19 cellular contexts compared by ENCODE assay signal in genomic region chr10:21749788-21750187, GRCh38.
DNase-seq lines count a peak whose midpoint lies in the region; ATAC-seq, FAIRE-seq and TF ChIP-seq lines count a peak whose summit lies in the region.
"Had no signal": no experiment of that assay in that cellular context is flagged by ENCODE, and none has a peak within 500 bp of the region (broad histone marks: within the 10 kb centered on the region; RNA-seq: fewer than 3 reads in every experiment).

No MANE protein-coding gene starts in this region.

- H3K9me2 ChIP-seq in HCT116 (ENCODE audit: insufficient read depth) (no peaks in the 10 kb centered on the region), PC-9 (ENCODE audit: insufficient read depth) (no peaks in the 10 kb centered on the region)

- peaks cover 30 to 46% of the 10 kb centered on the region in 2 experiments for H3K4me1 ChIP-seq in HCT116 (ENCODE audit: control insufficient read depth in 1 of 2, insufficient read depth in 2 of 2, low read length in 2 of 2)
- H3K4me1 ChIP-seq in astrocyte (ENCODE audit: insufficient read depth, low read length): no peaks in the 10 kb centered on the region
- no peaks in the 10 kb centered on the region for H3K4me1 ChIP-seq in PC-9 (replicated peaks; ENCODE audit: insufficient read depth)
- H3K4me1 ChIP-seq in left lung: no peaks in the 10 kb centered on the region
- H3K4me1 ChIP-seq: SJCRH30 had no signal

- H3K36me3 ChIP-seq in HCT116 (ENCODE audit: control insufficient read depth in 1 of 2, insufficient read depth in 2 of 2, low read length in 2 of 2): peaks cover 0 to 2% of the 10 kb centered on the region in 2 experiments; a peak in 1 of 4 replicates
- H3K36me3 ChIP-seq in astrocyte (ENCODE audit: insufficient read depth, low read length): no peaks in the 10 kb centered on the region
- no peaks in the 10 kb centered on the region; the same call in 1 of the 2 replicates for H3K36me3 ChIP-seq in PC-9 (ENCODE audit: low read depth)
- H3K36me3 ChIP-seq in left lung: peaks cover 0 to 15% of the 10 kb centered on the region in 2 donors
- H3K36me3 ChIP-seq: SJCRH30 had no signal

- FAIRE-seq in astrocyte (lab: Jason Lieb, UNC): no peak
- FAIRE-seq: G401.6 had no signal

- H3K4me1 Mint-ChIP-seq in activated CD4-positive, alpha-beta T cell treated with anti-CD3 and anti-CD28 coated beads for 36 hours: peaks cover 24% of the 10 kb centered on the region
- H3K4me1 Mint-ChIP-seq in astrocyte (ENCODE audit: low read depth, unreplicated experiment) (peaks cover 13% of the 10 kb centered on the region), mesothelial cell of epicardium (peaks cover 58% of the 10 kb centered on the region), osteocyte (ENCODE audit: unreplicated experiment) (no peaks in the 10 kb centered on the region)

- CTCF ChIA-PET in activated CD4-positive, alpha-beta T cell treated with anti-CD3 and anti-CD28 coated beads for 36 hours (lab: Charles Lee): no interaction called here
- CTCF ChIA-PET in HCT116 (lab: Charles Lee): no interaction called here
- CTCF ChIA-PET in PC-9 (lab: Charles Lee): no interaction called here

- H3K27me3 ChIP-seq in HCT116 (ENCODE audit: insufficient read depth, low read length) (no peaks in the 10 kb centered on the region), astrocyte (ENCODE audit: insufficient read depth, low read length) (no peaks in the 10 kb centered on the region), PC-9 (ENCODE audit: insufficient read depth, low read depth) (no peaks in the 10 kb centered on the region), left lung (no peaks in the 10 kb centered on the region)
- H3K27me3 ChIP-seq: SJCRH30 had no signal

- no peak for TF ChIP-seq RAD21 in HCT116 (IDR thresholded peaks at IDR 0.05; ENCODE audit: low read depth)

- TF ChIP-seq CTCF in HCT116 (IDR thresholded peaks at IDR 0.05 in 2 of 3, conservative IDR thresholded peaks at IDR 0.05 in 1 of 3; ENCODE audit: borderline replicate concordance in 1 of 3, insufficient read depth in 1 of 3, low read depth in 2 of 3, low read length in 2 of 3) (no peak), astrocyte (IDR thresholded peaks at IDR 0.05; ENCODE audit: insufficient read depth, low read depth, low read length) (no peak), mesothelial cell of epicardium (IDR thresholded peaks at IDR 0.05; ENCODE audit: unreplicated experiment) (no peak), PC-9 (conservative IDR thresholded peaks at IDR 0.05) (no peak), left lung (IDR thresholded peaks at IDR 0.05) (no peak), osteocyte (IDR thresholded peaks at IDR 0.05) (no peak)

- H3K9me3 ChIP-seq in HCT116 (ENCODE audit: control insufficient read depth in 1 of 2, insufficient read depth in 1 of 2, low read depth in 1 of 2, low read length in 2 of 2): no peaks in the 10 kb centered on the region
- H3K9me3 ChIP-seq in astrocyte (ENCODE audit: insufficient read depth, low read depth, low read length): no peaks in the 10 kb centered on the region
- no peaks in the 10 kb centered on the region for H3K9me3 ChIP-seq in PC-9 (ENCODE audit: insufficient read depth, low read depth)
- no peaks in the 10 kb centered on the region for H3K9me3 ChIP-seq in left lung
- H3K9me3 ChIP-seq: SJCRH30 had no signal

- no peaks in the 10 kb centered on the region for H4K20me1 ChIP-seq in HCT116 (ENCODE audit: insufficient read depth)
- peaks cover 11% of the 10 kb centered on the region for H4K20me1 ChIP-seq in astrocyte (ENCODE audit: insufficient read depth, low read length)
- H4K20me1 ChIP-seq in PC-9 (ENCODE audit: insufficient read depth): no peaks in the 10 kb centered on the region

- peaks cover 17% of the 10 kb centered on the region for H3K36me3 Mint-ChIP-seq in activated CD4-positive, alpha-beta T cell treated with anti-CD3 and anti-CD28 coated beads for 36 hours (ENCODE audit: low read depth)
- peaks cover 32% of the 10 kb centered on the region for H3K36me3 Mint-ChIP-seq in astrocyte (ENCODE audit: low read depth, unreplicated experiment)
- H3K36me3 Mint-ChIP-seq in mesothelial cell of epicardium: peaks cover 14% of the 10 kb centered on the region
- peaks cover 16% of the 10 kb centered on the region for H3K36me3 Mint-ChIP-seq in osteocyte (ENCODE audit: unreplicated experiment)

- H3K27me3 Mint-ChIP-seq in activated CD4-positive, alpha-beta T cell treated with anti-CD3 and anti-CD28 coated beads for 36 hours: no peaks in the 10 kb centered on the region
- H3K27me3 Mint-ChIP-seq in astrocyte (ENCODE audit: low read depth, unreplicated experiment): no peaks in the 10 kb centered on the region
- no peaks in the 10 kb centered on the region for H3K27me3 Mint-ChIP-seq in mesothelial cell of epicardium (ENCODE audit: low read depth)
- H3K27me3 Mint-ChIP-seq in osteocyte (ENCODE audit: unreplicated experiment): no peaks in the 10 kb centered on the region

- H3K4me3 Mint-ChIP-seq in activated CD4-positive, alpha-beta T cell treated with anti-CD3 and anti-CD28 coated beads for 36 hours: no peak overlapping the region
- H3K4me3 Mint-ChIP-seq in astrocyte (ENCODE audit: unreplicated experiment) (no peak overlapping the region), mesothelial cell of epicardium (no peak overlapping the region), osteocyte (ENCODE audit: unreplicated experiment) (no peak overlapping the region)

- RAD21 ChIA-PET in HCT116 (lab: Charles Lee; ENCODE audit: low non-redundant PET in 1 of 2, low total read pairs in 2 of 2, uncharacterized antibody in 2 of 2, unreplicated experiment in 2 of 2): no interaction called here

- no peak overlapping the region for H3K27ac ChIP-seq in HCT116 (ENCODE audit: low read depth, low read length)
- no peak overlapping the region for H3K27ac ChIP-seq in astrocyte (ENCODE audit: low read depth, low read length)
- no peak overlapping the region for H3K27ac ChIP-seq in PC-9
- H3K27ac ChIP-seq in left lung: no peak overlapping the region
- H3K27ac ChIP-seq: 22Rv1, C4-2B, KMS-11, SJCRH30 had no signal

- 0 out of 2 replicates have a peak overlapping the region, but pooled peaks have one; percentile 74 for H3K4me2 ChIP-seq in HCT116 (ENCODE audit: low read length)
- H3K4me2 ChIP-seq in astrocyte (ENCODE audit: low read length): no peak overlapping the region
- H3K4me2 ChIP-seq in PC-9: no peak overlapping the region
- H3K4me2 ChIP-seq: KMS-11 had no signal

- no peak overlapping the region for H3K27ac Mint-ChIP-seq in activated CD4-positive, alpha-beta T cell treated with anti-CD3 and anti-CD28 coated beads for 36 hours
- no peak overlapping the region for H3K27ac Mint-ChIP-seq in astrocyte (ENCODE audit: unreplicated experiment)
- peak overlapping the region; percentile 85 for H3K27ac Mint-ChIP-seq in mesothelial cell of epicardium
- H3K27ac Mint-ChIP-seq in osteocyte (ENCODE audit: unreplicated experiment): no peak overlapping the region

- POLR2A ChIA-PET in activated CD4-positive, alpha-beta T cell treated with anti-CD3 and anti-CD28 coated beads for 36 hours (lab: Charles Lee): no interaction called here
- POLR2A ChIA-PET in HCT116 (lab: Charles Lee): no interaction called here
- POLR2A ChIA-PET in PC-9 (lab: Charles Lee; ENCODE audit: unreplicated experiment): no interaction called here

- peak; percentile 32 for ATAC-seq in activated CD4-positive, alpha-beta T cell treated with anti-CD3 and anti-CD28 coated beads for 36 hours
- ATAC-seq in HCT116 (no peak), left lung (no peak)

- no peak overlapping the region for H2AFZ ChIP-seq in HCT116 (ENCODE audit: low read depth, low read length, poor library complexity, severe bottlenecking)
- no peak overlapping the region for H2AFZ ChIP-seq in astrocyte (ENCODE audit: low read depth, low read length)
- H2AFZ ChIP-seq in PC-9: no peak overlapping the region

- TF ChIP-seq POLR2A in HCT116 (IDR thresholded peaks at IDR 0.05; ENCODE audit: borderline replicate concordance, extremely low read depth, insufficient read depth, insufficient read length): no peak

- DNase-seq in activated CD4-positive, alpha-beta T cell treated with anti-CD3 and anti-CD28 coated beads for 36 hours: no peak
- DNase-seq in activated CD4-positive, alpha-beta T cell treated with anti-CD3 and anti-CD28 coated beads for 1 hour: no peak
- no peak for DNase-seq in HCT116 (ENCODE audit: low read depth, low spot score)
- DNase-seq in astrocyte (ENCODE audit: low read depth): peak; percentile 71
- no peak for DNase-seq in mesothelial cell of epicardium (ENCODE audit: low spot score in 2 of 2, unreplicated experiment in 2 of 2)
- DNase-seq in PC-9: no peak
- no peak for DNase-seq in left lung
- no peak for DNase-seq in osteocyte (ENCODE audit: extremely low spot score, unreplicated experiment)
- DNase-seq: AML-193, DND-41, NCI-H1417 treated with DMSO at 0.1 percent for 48 hours, NCI-H187 treated with DMSO at 0.1 percent for 48 hours, NCI-H2227 treated with DMSO at 0.1 percent for 48 hours, NCI-H524, SJCRH30 had no signal

- H3K9ac ChIP-seq in HCT116 (ENCODE audit: low read length): no peak overlapping the region
- no peak overlapping the region for H3K9ac ChIP-seq in astrocyte (ENCODE audit: low read length)
- H3K9ac ChIP-seq: KMS-11 had no signal

- intact Hi-C loops in activated CD4-positive, alpha-beta T cell treated with anti-CD3 and anti-CD28 coated beads for 36 hours (cut with DNase I, micrococcal nuclease): no loop called here
- intact Hi-C loops in HCT116 (cut with micrococcal nuclease) (no loop called here), PC-9 (cut with micrococcal nuclease; ENCODE audit: unreplicated experiment) (no loop called here), left lung (cut with DNase I) (no loop called here)

- H3F3A ChIP-seq in PC-9 (ENCODE audit: insufficient read depth, low read depth): no peaks in the 10 kb centered on the region

- no peak overlapping the region for H3K4me3 ChIP-seq in HCT116 (replicated peaks in 1 of 2; ENCODE audit: low read depth in 1 of 2, low read length in 2 of 2)
- no peak overlapping the region for H3K4me3 ChIP-seq in astrocyte (ENCODE audit: insufficient read depth, low read depth, low read length)
- no peak overlapping the region for H3K4me3 ChIP-seq in PC-9
- no peak overlapping the region for H3K4me3 ChIP-seq in left lung
- H3K4me3 ChIP-seq: SJCRH30 had no signal

- no peaks in the 10 kb centered on the region for H3K79me2 ChIP-seq in HCT116 (ENCODE audit: insufficient read depth, low read length)
- H3K79me2 ChIP-seq in astrocyte (ENCODE audit: insufficient read depth, low read length): no peaks in the 10 kb centered on the region
- H3K79me2 ChIP-seq in PC-9 (ENCODE audit: low read depth): no peaks in the 10 kb centered on the region

- no peaks in the 10 kb centered on the region for H3K9me3 Mint-ChIP-seq in activated CD4-positive, alpha-beta T cell treated with anti-CD3 and anti-CD28 coated beads for 36 hours (ENCODE audit: low read depth)
- peaks cover 3% of the 10 kb centered on the region for H3K9me3 Mint-ChIP-seq in astrocyte (ENCODE audit: unreplicated experiment)
- H3K9me3 Mint-ChIP-seq in mesothelial cell of epicardium: no peaks in the 10 kb centered on the region
- H3K9me3 Mint-ChIP-seq in osteocyte (ENCODE audit: unreplicated experiment): no peaks in the 10 kb centered on the region

- BruUV-seq in HCT116 (replicated peaks; lab: Mats Ljungman, UMichigan): no TSS peak
- no TSS peak for BruUV-seq in PC-9 (replicated peaks; lab: Mats Ljungman, UMichigan)
